28 cellular contexts compared by ENCODE assay signal in the genomic region with DNA sequence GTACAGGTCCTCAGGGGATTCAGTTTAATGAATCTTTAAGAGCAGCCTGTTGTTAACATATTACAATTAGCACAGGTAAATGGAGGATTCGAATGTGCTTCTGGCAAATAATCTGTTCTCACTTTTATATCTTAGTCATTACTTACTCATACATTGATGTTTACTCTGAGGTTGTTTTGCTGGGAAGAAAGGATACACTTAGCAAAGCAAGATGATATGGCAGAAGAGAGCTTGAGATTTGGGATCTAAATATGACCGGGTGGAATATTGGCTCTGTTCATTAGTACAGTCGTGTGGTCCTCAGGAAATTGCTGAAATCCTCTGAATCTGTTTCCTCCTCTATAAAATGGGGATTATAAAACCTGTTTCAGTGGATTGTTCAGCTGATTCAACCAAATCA. TPM values are rescaled to one million over a fixed set of nuclear protein-coding genes. Genes with fewer than 3 reads are reported as not detected.
"Had no signal": no experiment of that assay in that cellular context is flagged by ENCODE, and none has a peak within 500 bp of the region (broad histone marks: within the 10 kb centered on the region; RNA-seq: fewer than 3 reads in every experiment).

No MANE protein-coding gene starts in this region.

- H3K27ac ChIP-seq: cardiac muscle cell, SJCRH30, VCaP had no signal

- H3K4me1 ChIP-seq: SJCRH30 had no signal

- DNase-seq: activated CD4-positive, alpha-beta memory T cell treated with anti-CD3 and anti-CD28 coated beads, Interleukin-2, amount 10 ng/mL, durations not matched to agents 7 days and 5 days; activated CD4-positive, alpha-beta T cell treated with anti-CD3 and anti-CD28 coated beads, Interleukin-2, amount 10 ng/mL, durations not matched to agents 7 days and 5 days; activated CD4-positive, CD25-positive, alpha-beta regulatory T cell; activated gamma-delta T cell; activated naive CD4-positive, alpha-beta T cell treated with anti-CD3 and anti-CD28 coated beads for 36 hours; activated T-cell treated with anti-CD3 and anti-CD28 coated beads for 4 hours; activated T-cell treated with anti-CD3 and anti-CD28 coated beads, Interleukin-2, amount 50 U/mL, for 48 hours; amygdala; Karpas-422; NCI-H1048; NCI-H1694; NCI-H2029; NCI-H2107; NCI-H226; NCI-H526 treated with DMSO at 0.1 percent for 48 hours; NCI-H82; NK-92 treated with Interleukin-12 subunit alpha and Interleukin-12 subunit beta, amount 100 ng/mL, for 24 hours; OCI-M1; Right ventricle myocardium superior; SJCRH30; SK-N-SH; T-helper 1 cell had no signal

- H3K9me3 ChIP-seq: SK-N-SH had no signal

- H3K9me2 ChIP-seq: SK-N-SH had no signal

- H3K36me3 ChIP-seq: cardiac muscle cell, SJCRH30 had no signal

- H3K27me3 ChIP-seq: SJCRH30 had no signal

- H3K9ac ChIP-seq: SK-N-SH had no signal

- H3K4me2 ChIP-seq: SK-N-SH had no signal

- ATAC-seq: activated T-helper 17 cell treated with anti-CD3 and anti-CD28 coated beads, Interleukin-2, amount 50 U/mL, for 72 hours; K562 had no signal

- H3K4me3 ChIP-seq: cardiac muscle cell, K562, SJCRH30 had no signal

- FAIRE-seq: astrocyte, K562, RCC 7860 had no signal

RNA-seq across cellular contexts. Expression of gene SPON1, which starts 59.7 kb away (rescaled TPM):
- total RNA-seq: K562, SJCRH30 had no signal
- polyA plus RNA-seq: SK-N-SH had no signal
